ENCODE assay signal across 8 cellular contexts in genomic region chr1:202184750-202185460, GRCh38. TPM values are rescaled to one million over a fixed set of nuclear protein-coding genes. Genes with fewer than 3 reads are reported as not detected.
DNase-seq lines count a peak whose midpoint lies in the region; ATAC-seq, FAIRE-seq and TF ChIP-seq lines count a peak whose summit lies in the region.

No MANE protein-coding gene starts in this region.

- H3K4me2 ChIP-seq in astrocyte (ENCODE audit: low read length) = no peak overlapping the region

- peaks cover 5% of the 10 kb centered on the region for H3K27me3 ChIP-seq in astrocyte (ENCODE audit: insufficient read depth, low read length)

- H3K27ac ChIP-seq in astrocyte (ENCODE audit: low read depth, low read length) = no peak overlapping the region

- POLR2A ChIA-PET in AG04449 (lab: Yijun Ruan, JAX) = no interaction called here

- peak overlapping the region; percentile 26 for H3K27ac Mint-ChIP-seq in astrocyte (ENCODE audit: unreplicated experiment)

- no peaks in the 10 kb centered on the region for H3K4me1 ChIP-seq in astrocyte (ENCODE audit: insufficient read depth, low read length)

- H3K27me3 Mint-ChIP-seq in astrocyte (ENCODE audit: low read depth, unreplicated experiment) = peaks cover 50% of the 10 kb centered on the region

- H2AFZ ChIP-seq in astrocyte (ENCODE audit: low read depth, low read length) = no peak overlapping the region

- DNase-seq in AG04449 (ENCODE audit: low read depth, low spot score) (peak; percentile 12), GM19238 (ENCODE audit: insufficient read length, low spot score) (peak; percentile 58), NCI-H1694 (lab: John Stamatoyannopoulos, UW) (peak; percentile 91), T-helper 22 cell (ENCODE audit: low read depth) (peak; percentile 40), astrocyte (ENCODE audit: low read depth) (peak; percentile 65), hepatic stellate cell (ENCODE audit: low spot score) (peak; percentile 94), sciatic nerve (ENCODE audit: low spot score) (peak; percentile 89)

- TF ChIP-seq CTCF in AG04449 (IDR thresholded peaks at IDR 0.05; ENCODE audit: insufficient read depth, low read length, missing control alignments) (peak; percentile 94), astrocyte (IDR thresholded peaks at IDR 0.05; ENCODE audit: insufficient read depth, low read depth, low read length) (peak; percentile 75)

- no peaks in the 10 kb centered on the region for H3K36me3 ChIP-seq in astrocyte (ENCODE audit: insufficient read depth, low read length)

- no peaks in the 10 kb centered on the region for H4K20me1 ChIP-seq in astrocyte (ENCODE audit: insufficient read depth, low read length)

- H3K4me1 Mint-ChIP-seq in astrocyte (ENCODE audit: low read depth, unreplicated experiment) = peaks cover under 1% of the 10 kb centered on the region

- CTCF ChIA-PET in AG04449 (lab: Yijun Ruan, JAX) = interaction anchor here (0.6 to 12.8 kb wide), 22 partner anchors 10 to 533 kb away, joined by 3 to 479 read pairs (median 4); partner anchors contain the start of genes LGR6 and UBE2T

- no peaks in the 10 kb centered on the region for H3K36me3 Mint-ChIP-seq in astrocyte (ENCODE audit: low read depth, unreplicated experiment)

- H3K4me3 ChIP-seq in AG04449 (ENCODE audit: low read depth, low read length) (no peak overlapping the region), astrocyte (ENCODE audit: insufficient read depth, low read depth, low read length) (no peak overlapping the region)

- no peaks in the 10 kb centered on the region for H3K9me3 Mint-ChIP-seq in astrocyte (ENCODE audit: unreplicated experiment)

- H3K9me3 ChIP-seq in astrocyte (ENCODE audit: insufficient read depth, low read depth, low read length) = no peaks in the 10 kb centered on the region

- no peak for FAIRE-seq in astrocyte (lab: Jason Lieb, UNC)

- no peak overlapping the region for H3K9ac ChIP-seq in astrocyte (ENCODE audit: low read length)

- ATAC-seq in sciatic nerve (peak; percentile 75), HG03571 (IDR thresholded peaks at IDR 0.05; ENCODE audit: unreplicated experiment) (no peak)

- H3K4me3 Mint-ChIP-seq in astrocyte (ENCODE audit: unreplicated experiment) = no peak overlapping the region

- H3K79me2 ChIP-seq in astrocyte (ENCODE audit: insufficient read depth, low read length) = no peaks in the 10 kb centered on the region

- intact Hi-C loops in sciatic nerve (cut with DNase I) = loop anchor here (5.0 to 10.0 kb wide), 2 partner anchors 132 to 530 kb away; partner anchors contain the start of gene SYT2

RNA-seq across cellular contexts. Expression of gene LGR6, which starts 8.7 kb away (rescaled TPM):
- total RNA-seq in astrocyte (0.27 and 0.48 TPM in 2 replicates), sciatic nerve (0.53 TPM)

RNA-seq across cellular contexts. Expression of gene PTPN7, which starts 24.5 kb away (rescaled TPM):
- 0.58 and 0.75 TPM in 2 replicates for total RNA-seq in astrocyte
- total RNA-seq in sciatic nerve = 2.5 TPM

RNA-seq across cellular contexts. Expression of gene ARL8A, which starts 40.4 kb away (rescaled TPM):
- 72.9 and 83.0 TPM in 2 replicates for total RNA-seq in astrocyte
- total RNA-seq in sciatic nerve = 112 TPM

Comparison
In these comparisons a context has a peak if more than half of its experiments do, and no peak if none do; other contexts are left out.
1. DNase-seq: peak in every context shown above with its lines; median percentile 94 in hepatic stellate cell; 91 in NCI-H1694; 89 in sciatic nerve; 65 in astrocyte; 58 in GM19238; 40 in T-helper 22 cell; 12 in AG04449.